Comparison of ENCODE assay signal across 14 cellular contexts in the genomic region with DNA sequence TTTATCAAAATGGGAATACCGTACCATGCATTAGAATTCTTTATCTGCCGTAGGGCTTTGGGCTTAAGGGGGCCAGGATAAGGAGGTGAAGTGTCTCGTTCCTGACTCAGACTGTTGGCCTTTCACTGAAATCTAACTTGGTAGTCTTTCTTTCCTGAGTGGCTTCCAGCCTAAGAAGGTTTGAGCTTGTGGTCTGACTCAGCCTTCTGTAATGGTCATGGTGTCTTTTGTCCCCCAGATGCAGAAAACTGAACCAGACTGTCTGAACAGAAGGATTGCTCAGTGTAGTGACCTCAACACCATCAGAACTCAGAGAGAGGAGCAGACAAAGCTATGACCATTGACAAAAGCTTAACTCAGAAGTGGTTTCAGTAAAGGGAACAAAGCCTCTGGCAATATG. TPM values are rescaled to one million over a fixed set of nuclear protein-coding genes. Genes with fewer than 3 reads are reported as not detected.
DNase-seq lines count a peak whose midpoint lies in the region; ATAC-seq and TF ChIP-seq lines count a peak whose summit lies in the region.
"Had no signal": no experiment of that assay in that cellular context is flagged by ENCODE, and none has a peak within 500 bp of the region (broad histone marks: within the 10 kb centered on the region; RNA-seq: fewer than 3 reads in every experiment).

No MANE protein-coding gene starts in this region.

- in situ Hi-C loops in astrocyte of the cerebellum (cut with HindIII; ENCODE audit: low sequenced_read_pairs): no loop called here

- POLR2A ChIA-PET in AG04450 (lab: Yijun Ruan, JAX): interaction anchor here (1.1 kb wide), 1 partner anchor 12 kb away, joined by 3 read pairs; no protein-coding TSS in a partner anchor

- H3K9me3 ChIP-seq in AG04450 (ENCODE audit: control insufficient read depth, insufficient read depth, low read length): no peaks in the 10 kb centered on the region; the same call in 1 of the 2 replicates
- H3K9me3 ChIP-seq: ovary, spleen had no signal

- intact Hi-C loops in sciatic nerve (cut with DNase I): no loop called here

- H3K27ac ChIP-seq in AG04450 (ENCODE audit: low read depth, low read length): peak overlapping the region; percentile 43
- H3K27ac ChIP-seq: ovary, spleen had no signal

- TF ChIP-seq CTCF in AG04450 (IDR thresholded peaks at IDR 0.05; ENCODE audit: low read depth, low read length) (no peak), astrocyte of the cerebellum (IDR thresholded peaks at IDR 0.05; ENCODE audit: low read depth, low read length, missing control alignments) (no peak), foreskin fibroblast (IDR thresholded peaks at IDR 0.05; ENCODE audit: low read depth, low read length) (no peak)

- ATAC-seq in sciatic nerve: no peak
- ATAC-seq in GM21619 (IDR thresholded peaks at IDR 0.05; ENCODE audit: unreplicated experiment): no peak
- ATAC-seq in GM21390 (IDR thresholded peaks at IDR 0.05; ENCODE audit: unreplicated experiment): no peak

- H3K27me3 ChIP-seq in AG04450 (ENCODE audit: control insufficient read depth, insufficient read depth, low read length): no peaks in the 10 kb centered on the region
- H3K27me3 ChIP-seq: ovary, spleen had no signal

- H3K4me3 ChIP-seq in AG04450 (ENCODE audit: low read depth, low read length): no peak overlapping the region
- H3K4me3 ChIP-seq in astrocyte of the cerebellum (ENCODE audit: low read depth, low read length): no peak overlapping the region
- H3K4me3 ChIP-seq in foreskin fibroblast (ENCODE audit: low read depth in 1 of 2, low read length in 2 of 2): no peak overlapping the region
- H3K4me3 ChIP-seq: ovary, spleen had no signal

- CTCF ChIA-PET in AG04450 (lab: Charles Lee): interaction anchor here (1.0 kb wide), 1 partner anchor 102 kb away, joined by 3 read pairs; no protein-coding TSS in a partner anchor

- DNase-seq in AG04450 (ENCODE audit: low read depth, low spot score) (peak; percentile 43), HS-5 (ENCODE audit: low read depth) (peak; percentile 64), astrocyte of the cerebellum (ENCODE audit: low read depth) (peak; percentile 70), foreskin fibroblast (peak; percentile 90 to 92), sciatic nerve (ENCODE audit: low spot score) (no peak), DMS153 (lab: John Stamatoyannopoulos, UW) (no peak)
- DNase-seq: activated CD4-positive, alpha-beta T cell treated with anti-CD3 and anti-CD28 coated beads, Interleukin-2, amount 10 ng/mL, durations not matched to agents 24 days and 14 days; ovary; spleen; stimulated activated naive CD8-positive, alpha-beta T cell treated with anti-CD3 and anti-CD28 coated beads, Interleukin-15, amount 100 ng/mL, for 72 hours had no signal

RNA-seq across cellular contexts. Expression of a gene that starts 39.5 kb away (rescaled TPM):
- polyA plus RNA-seq in AG04450 (2011; rRNA removed): 24.4 and 27.0 TPM in 2 replicates
- polyA minus RNA-seq in AG04450 (2011; rRNA and poly(A)+ RNA removed): 23.5 and 34.4 TPM in 2 replicates
- total RNA-seq in sciatic nerve: 0.31 TPM
- total RNA-seq: activated CD4-positive, alpha-beta T cell treated with anti-CD3 and anti-CD28 coated beads, Interleukin-2, amount 10 ng/mL, durations not matched to agents 24 days and 14 days; dermis microvascular lymphatic vessel endothelial cell had no signal
- polyA plus RNA-seq: keratinocyte had no signal

Comparison
In these comparisons a context has a peak if more than half of its experiments do, and no peak if none do; other contexts are left out.
1. DNase-seq: peak in AG04450 (single experiment), HS-5 (single experiment), astrocyte of the cerebellum (single experiment) and foreskin fibroblast (2 of 2); none in sciatic nerve (single experiment) and DMS153 (single experiment).